22 cellular contexts compared by ENCODE assay signal in the genomic region with DNA sequence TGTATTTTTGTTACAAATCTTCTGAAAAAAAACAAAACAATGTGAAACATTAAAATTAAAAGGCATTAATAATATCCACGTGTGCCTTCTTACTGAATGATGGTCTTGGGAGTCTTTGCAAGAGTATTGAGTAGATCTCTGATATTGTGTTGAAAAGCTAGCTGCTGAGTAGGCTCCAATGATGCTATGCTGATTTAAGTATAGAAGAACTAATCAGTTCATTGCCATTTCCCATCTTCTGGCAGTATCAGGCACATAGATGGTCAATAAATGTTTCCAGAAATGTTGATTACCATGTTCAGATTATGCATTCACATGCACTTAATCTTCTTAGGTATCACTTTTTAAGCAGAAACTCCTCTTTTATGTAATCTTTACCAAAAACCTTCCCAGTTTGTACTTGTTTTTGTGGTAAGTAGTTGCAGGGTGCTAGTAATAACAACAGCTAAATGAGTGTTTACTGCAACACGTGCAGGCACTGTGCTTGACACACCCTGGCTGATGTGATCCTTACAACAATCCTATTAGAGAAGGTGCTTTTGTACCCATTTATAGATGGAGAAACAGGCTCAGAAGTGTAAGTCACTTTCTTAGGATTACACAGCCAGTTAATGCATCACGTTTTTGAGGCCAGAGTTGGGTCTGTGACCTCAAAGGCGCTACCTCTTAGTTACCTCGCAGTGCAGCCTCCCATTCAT.
"Had no signal": no experiment of that assay in that cellular context is flagged by ENCODE, and none has a peak within 500 bp of the region (broad histone marks: within the 10 kb centered on the region; RNA-seq: fewer than 3 reads in every experiment).

No MANE protein-coding gene starts in this region.

- ATAC-seq: activated CD4-positive, alpha-beta T cell treated with anti-CD3 and anti-CD28 coated beads for 36 hours; activated naive CD4-positive, alpha-beta T cell treated with anti-CD3 and anti-CD28 coated beads, Interleukin-2, amount 50 U/mL, for 72 hours; activated naive CD8-positive, alpha-beta T cell treated with anti-CD3 and anti-CD28 coated beads, Interleukin-2, amount 50 U/mL, for 24 hours; body of pancreas; T-cell had no signal

- H3K27ac Mint-ChIP-seq: activated CD4-positive, alpha-beta memory T cell treated with anti-CD3 and anti-CD28 coated beads, Interleukin-2, amount 10 ng/mL, durations not matched to agents 7 days and 5 days; activated CD4-positive, alpha-beta T cell treated with anti-CD3 and anti-CD28 coated beads for 36 hours; activated naive CD4-positive, alpha-beta T cell treated with anti-CD3 and anti-CD28 coated beads, Interleukin-2, amount 50 U/mL, for 72 hours; activated naive CD8-positive, alpha-beta T cell treated with anti-CD3 and anti-CD28 coated beads, Interleukin-2, amount 50 U/mL, for 24 hours; activated T-helper 1 cell treated with anti-CD3 and anti-CD28 coated beads, Interleukin-12 subunit alpha, Interleukin-12 subunit beta, Interleukin-2, Interleukin-4 antibody, amounts not matched to agents 30 ng/mL and 10 ng/mL and 1 ng/mL, durations not matched to agents 14 hours and 24 hours and 36 hours had no signal

- DNase-seq: activated CD4-positive, alpha-beta memory T cell treated with anti-CD3 and anti-CD28 coated beads, Interleukin-2, amount 10 ng/mL, durations not matched to agents 7 days and 5 days; activated CD4-positive, alpha-beta T cell treated with anti-CD3 and anti-CD28 coated beads for 36 hours; activated CD4-positive, alpha-beta T cell treated with anti-CD3 and anti-CD28 coated beads, Interleukin-2, amount 50 U/mL, for 1 hour; activated effector memory CD4-positive, alpha-beta T cell treated with Interleukin-2 at 50 U/mL for 16 hours; activated naive CD4-positive, alpha-beta T cell; activated naive CD8-positive, alpha-beta T cell treated with anti-CD3 and anti-CD28 coated beads, Interleukin-2, amount 50 U/mL, for 24 hours; activated T-cell treated with anti-CD3 and anti-CD28 coated beads, Interleukin-2, amount 50 U/mL, for 1 hour; amniotic stem cell; body of pancreas; NCI-H1105 treated with DMSO at 0.1 percent for 48 hours; NCI-H1436 treated with DMSO at 0.1 percent for 48 hours; NCI-H187; NCI-H2081; NCI-H510A treated with DMSO at 0.1 percent for 48 hours; NCI-H69; SIG-M5; T-cell had no signal

- H3K4me1 Mint-ChIP-seq: activated CD4-positive, alpha-beta memory T cell treated with anti-CD3 and anti-CD28 coated beads, Interleukin-2, amount 10 ng/mL, durations not matched to agents 7 days and 5 days; activated CD4-positive, alpha-beta T cell treated with anti-CD3 and anti-CD28 coated beads for 36 hours; activated naive CD8-positive, alpha-beta T cell treated with anti-CD3 and anti-CD28 coated beads, Interleukin-2, amount 50 U/mL, for 24 hours; T-cell had no signal

- H3K27me3 Mint-ChIP-seq: activated CD4-positive, alpha-beta memory T cell treated with anti-CD3 and anti-CD28 coated beads, Interleukin-2, amount 10 ng/mL, durations not matched to agents 7 days and 5 days; activated CD4-positive, alpha-beta T cell treated with anti-CD3 and anti-CD28 coated beads for 36 hours; activated naive CD8-positive, alpha-beta T cell treated with anti-CD3 and anti-CD28 coated beads, Interleukin-2, amount 50 U/mL, for 24 hours; T-cell had no signal

- H3K4me3 Mint-ChIP-seq: activated CD4-positive, alpha-beta memory T cell treated with anti-CD3 and anti-CD28 coated beads, Interleukin-2, amount 10 ng/mL, durations not matched to agents 7 days and 5 days; activated CD4-positive, alpha-beta T cell treated with anti-CD3 and anti-CD28 coated beads for 36 hours; activated naive CD8-positive, alpha-beta T cell treated with anti-CD3 and anti-CD28 coated beads, Interleukin-2, amount 50 U/mL, for 24 hours; activated T-helper 1 cell treated with anti-CD3 and anti-CD28 coated beads, Interleukin-12 subunit alpha, Interleukin-12 subunit beta, Interleukin-2, Interleukin-4 antibody, amounts not matched to agents 30 ng/mL and 10 ng/mL and 1 ng/mL, durations not matched to agents 14 hours and 24 hours and 36 hours; T-cell had no signal

- H3K9me3 Mint-ChIP-seq: activated CD4-positive, alpha-beta memory T cell treated with anti-CD3 and anti-CD28 coated beads, Interleukin-2, amount 10 ng/mL, durations not matched to agents 7 days and 5 days; activated naive CD4-positive, alpha-beta T cell treated with anti-CD3 and anti-CD28 coated beads, Interleukin-2, amount 50 U/mL, for 72 hours; activated naive CD8-positive, alpha-beta T cell treated with anti-CD3 and anti-CD28 coated beads, Interleukin-2, amount 50 U/mL, for 24 hours; activated T-helper 1 cell treated with anti-CD3 and anti-CD28 coated beads, Interleukin-12 subunit alpha, Interleukin-12 subunit beta, Interleukin-2, Interleukin-4 antibody, amounts not matched to agents 30 ng/mL and 10 ng/mL and 1 ng/mL, durations not matched to agents 14 hours and 24 hours and 36 hours; T-cell had no signal

- H3K27ac ChIP-seq: body of pancreas, VCaP had no signal

- H3K4me3 ChIP-seq: ascending aorta, body of pancreas had no signal

- H3K9me3 ChIP-seq: ascending aorta, body of pancreas had no signal

- H3K4me1 ChIP-seq: body of pancreas had no signal

- FAIRE-seq: RCC 7860 had no signal
